In genomic region chr9:75855509-75855908, GRCh38 we compare ENCODE assay signal across 8 cellular contexts. TPM values are rescaled to one million over a fixed set of nuclear protein-coding genes. Genes with fewer than 3 reads are reported as not detected.
DNase-seq lines count a peak whose midpoint lies in the region; ATAC-seq and TF ChIP-seq lines count a peak whose summit lies in the region.

No MANE protein-coding gene starts in this region.

- intact Hi-C loops in breast epithelium (cut with DNase I; ENCODE audit: low total_unique reads), result no loop called here

- H3K4me3 ChIP-seq in LNCaP clone FGC (ENCODE audit: low read depth, low read length) (no peak overlapping the region), breast epithelium (no peak overlapping the region)

- no peaks in the 10 kb centered on the region for H3K36me3 ChIP-seq in breast epithelium

- TF ChIP-seq POLR2A in breast epithelium (IDR thresholded peaks at IDR 0.05), result no peak

- no peaks in the 10 kb centered on the region for H3K4me1 ChIP-seq in breast epithelium

- ATAC-seq in HG02870 (IDR thresholded peaks at IDR 0.05; ENCODE audit: unreplicated experiment) (no peak), HG03045 (IDR thresholded peaks at IDR 0.05; ENCODE audit: unreplicated experiment) (no peak)

- H3K27ac ChIP-seq in breast epithelium, result no peak overlapping the region

- no peaks in the 10 kb centered on the region for H3K27me3 ChIP-seq in breast epithelium

- DNase-seq in DMS53 (lab: John Stamatoyannopoulos, UW), result peak; percentile 61
- DNase-seq in LNCaP clone FGC (ENCODE audit: low read depth), result no peak
- DNase-seq in breast epithelium (ENCODE audit: low spot score in 2 of 2), result no peak
- DNase-seq in HuH-7.5 (ENCODE audit: low spot score), result no peak
- no peak for DNase-seq in globus pallidus (ENCODE audit: low spot score)

- H3K9me3 ChIP-seq in breast epithelium, result no peaks in the 10 kb centered on the region

- H3K36me3 Mint-ChIP-seq in nephron (ENCODE audit: low read depth), result no peaks in the 10 kb centered on the region

- H3K9me3 Mint-ChIP-seq in nephron, result no peaks in the 10 kb centered on the region

- H3K4me1 Mint-ChIP-seq in nephron, result no peaks in the 10 kb centered on the region

- peaks cover 20% of the 10 kb centered on the region for H3K27me3 Mint-ChIP-seq in nephron (ENCODE audit: low read depth)

- TF ChIP-seq CTCF in LNCaP clone FGC (IDR thresholded peaks at IDR 0.05; ENCODE audit: control insufficient read depth, extremely low read depth, insufficient read depth) (peak; percentile 65), breast epithelium (IDR thresholded peaks at IDR 0.05) (peak; percentile 14 to 25 (median 14)), nephron (IDR thresholded peaks at IDR 0.05; ENCODE audit: unreplicated experiment in 3 of 3) (peak; percentile 39 to 46 (median 45))

- H3K4me3 Mint-ChIP-seq in nephron, result no peak overlapping the region

- no peak overlapping the region for H3K27ac Mint-ChIP-seq in nephron

RNA-seq across cellular contexts. Expression of gene PCSK5, which starts 35.0 kb away (rescaled TPM):
- 10 to 100 TPM; 12.7 to 21.0 (median 19.0) TPM for total RNA-seq in breast epithelium

Comparison
In these comparisons a context has a peak if more than half of its experiments do, and no peak if none do; other contexts are left out.
1. CTCF ChIP-seq: peak in every context shown above with its lines; median percentile 65 in LNCaP clone FGC; 45 in nephron; 14 in breast epithelium.